Comparison of ENCODE assay signal across 1 cellular context in genomic region chr12:1907652-1908611, GRCh38.
TF ChIP-seq lines count a peak whose summit lies in the region.

No MANE protein-coding gene starts in this region.

TF ChIP-seq in HCT116, 20 proteins besides CTCF, POLR2A, EP300 and RAD21 (continued from another document):
- TF ChIP-seq, protein P1, sequence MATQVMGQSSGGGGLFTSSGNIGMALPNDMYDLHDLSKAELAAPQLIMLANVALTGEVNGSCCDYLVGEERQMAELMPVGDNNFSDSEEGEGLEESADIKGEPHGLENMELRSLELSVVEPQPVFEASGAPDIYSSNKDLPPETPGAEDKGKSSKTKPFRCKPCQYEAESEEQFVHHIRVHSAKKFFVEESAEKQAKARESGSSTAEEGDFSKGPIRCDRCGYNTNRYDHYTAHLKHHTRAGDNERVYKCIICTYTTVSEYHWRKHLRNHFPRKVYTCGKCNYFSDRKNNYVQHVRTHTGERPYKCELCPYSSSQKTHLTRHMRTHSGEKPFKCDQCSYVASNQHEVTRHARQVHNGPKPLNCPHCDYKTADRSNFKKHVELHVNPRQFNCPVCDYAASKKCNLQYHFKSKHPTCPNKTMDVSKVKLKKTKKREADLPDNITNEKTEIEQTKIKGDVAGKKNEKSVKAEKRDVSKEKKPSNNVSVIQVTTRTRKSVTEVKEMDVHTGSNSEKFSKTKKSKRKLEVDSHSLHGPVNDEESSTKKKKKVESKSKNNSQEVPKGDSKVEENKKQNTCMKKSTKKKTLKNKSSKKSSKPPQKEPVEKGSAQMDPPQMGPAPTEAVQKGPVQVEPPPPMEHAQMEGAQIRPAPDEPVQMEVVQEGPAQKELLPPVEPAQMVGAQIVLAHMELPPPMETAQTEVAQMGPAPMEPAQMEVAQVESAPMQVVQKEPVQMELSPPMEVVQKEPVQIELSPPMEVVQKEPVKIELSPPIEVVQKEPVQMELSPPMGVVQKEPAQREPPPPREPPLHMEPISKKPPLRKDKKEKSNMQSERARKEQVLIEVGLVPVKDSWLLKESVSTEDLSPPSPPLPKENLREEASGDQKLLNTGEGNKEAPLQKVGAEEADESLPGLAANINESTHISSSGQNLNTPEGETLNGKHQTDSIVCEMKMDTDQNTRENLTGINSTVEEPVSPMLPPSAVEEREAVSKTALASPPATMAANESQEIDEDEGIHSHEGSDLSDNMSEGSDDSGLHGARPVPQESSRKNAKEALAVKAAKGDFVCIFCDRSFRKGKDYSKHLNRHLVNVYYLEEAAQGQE (IDR thresholded peaks at IDR 0.05; ENCODE audit: low read depth), result no peak
- TF ChIP-seq POLR2AphosphoS5 (IDR thresholded peaks at IDR 0.05; ENCODE audit: low read depth, low read length) (no peak), CBX3 (IDR thresholded peaks at IDR 0.05; ENCODE audit: low read depth) (no peak), FOSL1 (IDR thresholded peaks at IDR 0.05; ENCODE audit: low read depth) (no peak), EZH2 (IDR thresholded peaks at IDR 0.05) (no peak)
